ENCODE assay signal across 31 cellular contexts in genomic region chr15:74828835-74829234, GRCh38. TPM values are rescaled to one million over a fixed set of nuclear protein-coding genes. Genes with fewer than 3 reads are reported as not detected.
"Had no signal": no experiment of that assay in that cellular context is flagged by ENCODE, and none has a peak within 500 bp of the region (broad histone marks: within the 10 kb centered on the region; RNA-seq: fewer than 3 reads in every experiment).

No MANE protein-coding gene starts in this region.

- H3K4me2 ChIP-seq: hepatocyte had no signal

- H3K27me3 ChIP-seq: ovary, uterus had no signal

- H3K36me3 Mint-ChIP-seq: activated naive CD8-positive, alpha-beta T cell treated with anti-CD3 and anti-CD28 coated beads for 36 hours; immature natural killer cell; natural killer cell; stimulated activated naive B cell treated with anti-CD40 and anti-IgM and Interleukin-4, amounts not matched to agents 10 μg/mL and 1 μg/mL and 100 μg/mL, for 72 hours had no signal

- DNase-seq: activated B cell treated with CpG ODN at 0.5 μM for 24 hours; activated CD4-positive, alpha-beta T cell treated with anti-CD3 and anti-CD28 coated beads for 36 hours; activated CD4-positive, alpha-beta T cell treated with anti-CD3 and anti-CD28 coated beads, Interleukin-2, amount 50 U/mL, for 48 hours; activated CD8-positive, alpha-beta memory T cell treated with anti-CD3 and anti-CD28 coated beads, Interleukin-2, amount 50 U/mL, for 48 hours; activated naive CD4-positive, alpha-beta T cell treated with Interleukin-2 at 50 U/mL for 16 hours; activated naive CD8-positive, alpha-beta T cell treated with anti-CD3 and anti-CD28 coated beads for 36 hours; activated T-cell treated with anti-CD3 and anti-CD28 coated beads, Interleukin-2, amount 50 U/mL, for 4 hours; colonic mucosa; dorsolateral prefrontal cortex; effector memory CD8-positive, alpha-beta T cell; foreskin melanocyte; immature natural killer cell; kidney glomerular epithelial cell; left lung; midbrain; natural killer cell; ovary; stimulated activated CD4-positive, alpha-beta T cell treated with anti-CD3 and anti-CD28 coated beads, Interleukin-2, amount 100 ng/mL, for 48 hours; stimulated activated CD8-positive, alpha-beta memory T cell treated with anti-CD3 and anti-CD28 coated beads, Interleukin-4, amount 100 ng/mL, for 48 hours; stimulated activated naive B cell treated with anti-CD40 and anti-IgM and Interleukin-4, amounts not matched to agents 10 μg/mL and 1 μg/mL and 100 μg/mL, for 72 hours; transverse colon; uterus had no signal

- H3K9me3 Mint-ChIP-seq: activated B cell treated with CpG ODN at 0.5 μM for 24 hours; activated naive CD8-positive, alpha-beta T cell treated with anti-CD3 and anti-CD28 coated beads for 36 hours; activated T-cell treated with anti-CD3 and anti-CD28 coated beads, Interleukin-2, amount 50 U/mL, for 4 hours; effector memory CD8-positive, alpha-beta T cell; immature natural killer cell; natural killer cell; stimulated activated naive B cell treated with anti-CD40 and anti-IgM and Interleukin-4, amounts not matched to agents 10 μg/mL and 1 μg/mL and 100 μg/mL, for 72 hours had no signal

- H3K36me3 ChIP-seq: colonic mucosa, left lung, ovary, prostate gland, transverse colon, uterus had no signal

- H3K9me3 ChIP-seq: colonic mucosa, left lung, ovary, prostate gland, transverse colon, uterus had no signal

- H3K79me2 ChIP-seq: hepatocyte had no signal

- H3K4me1 Mint-ChIP-seq: activated naive CD8-positive, alpha-beta T cell treated with anti-CD3 and anti-CD28 coated beads for 36 hours had no signal

- H2AFZ ChIP-seq: hepatocyte had no signal

- H3K4me3 Mint-ChIP-seq: activated B cell treated with CpG ODN at 0.5 μM for 24 hours; activated CD4-positive, alpha-beta T cell treated with anti-CD3 and anti-CD28 coated beads for 36 hours; activated naive CD8-positive, alpha-beta T cell treated with anti-CD3 and anti-CD28 coated beads for 36 hours; activated T-cell treated with anti-CD3 and anti-CD28 coated beads, Interleukin-2, amount 50 U/mL, for 4 hours; effector memory CD8-positive, alpha-beta T cell; immature natural killer cell; natural killer cell; stimulated activated naive B cell treated with anti-CD40 and anti-IgM and Interleukin-4, amounts not matched to agents 10 μg/mL and 1 μg/mL and 100 μg/mL, for 72 hours had no signal

- H3K27ac Mint-ChIP-seq: activated B cell treated with CpG ODN at 0.5 μM for 24 hours; activated CD4-positive, alpha-beta T cell treated with anti-CD3 and anti-CD28 coated beads for 36 hours; activated naive CD8-positive, alpha-beta T cell treated with anti-CD3 and anti-CD28 coated beads for 36 hours; effector memory CD8-positive, alpha-beta T cell; immature natural killer cell; natural killer cell; stimulated activated naive B cell treated with anti-CD40 and anti-IgM and Interleukin-4, amounts not matched to agents 10 μg/mL and 1 μg/mL and 100 μg/mL, for 72 hours had no signal

- ATAC-seq: effector memory CD8-positive, alpha-beta T cell; left lung; natural killer cell had no signal

- H3K4me3 ChIP-seq: colonic mucosa, dorsolateral prefrontal cortex, hepatocyte, left lung, ovary, prostate gland, transverse colon, uterus had no signal

- H3K27ac ChIP-seq: colonic mucosa, dorsolateral prefrontal cortex, hepatocyte, left lung, ovary, prostate gland, transverse colon, uterus had no signal

- H3K4me1 ChIP-seq: colonic mucosa, left lung, prostate gland, uterus had no signal

RNA-seq across cellular contexts. Expression of gene CPLX3, which starts 2.4 kb away (rescaled TPM):
- total RNA-seq: activated CD8-positive, alpha-beta memory T cell treated with anti-CD3 and anti-CD28 coated beads for 36 hours; astrocyte; bronchial epithelial cell; colonic mucosa; endothelial cell of umbilical vein; esophagus mucosa; hepatocyte; left lung; lung microvascular endothelial cell; ovary; transverse colon; uterus had no signal

RNA-seq across cellular contexts. Expression of gene LMAN1L, which starts 16.2 kb away (rescaled TPM):
- total RNA-seq: colonic mucosa, endothelial cell of umbilical vein, esophagus mucosa, hepatocyte, lung microvascular endothelial cell, ovary, temporal lobe had no signal
